ENCODE assay signal across 1 cellular context in genomic region chr6:133447924-133448323, GRCh38.
TF ChIP-seq lines count a peak whose summit lies in the region.

No MANE protein-coding gene starts in this region.

TF ChIP-seq in IMR-90, 13 proteins besides CTCF, POLR2A, EP300 and RAD21:
- no peak for TF ChIP-seq MXI1 (IDR thresholded peaks at IDR 0.05; ENCODE audit: borderline replicate concordance, low read depth, low read length)
- TF ChIP-seq CEBPB (IDR thresholded peaks at IDR 0.05; ENCODE audit: low read depth, low read length) = peak; percentile 85
